In the genomic region with DNA sequence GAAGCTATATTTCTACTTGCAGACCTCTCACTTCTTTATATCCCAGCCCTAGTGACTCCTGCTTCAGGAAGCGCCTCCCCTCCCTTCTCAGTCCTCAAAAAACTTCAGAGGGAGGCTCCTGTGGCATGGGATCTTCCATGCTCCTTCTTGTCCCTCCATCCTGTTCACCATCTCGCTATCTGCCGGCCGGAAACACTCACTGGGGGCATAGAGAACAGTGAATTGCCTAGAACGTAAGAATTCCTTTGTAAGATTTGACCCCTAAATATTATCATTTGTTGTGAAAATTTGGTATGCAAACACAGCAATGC, we compare ENCODE assay signal across 1 cellular context.
TF ChIP-seq lines count a peak whose summit lies in the region.

No MANE protein-coding gene starts in this region.

TF ChIP-seq in H1, 55 proteins besides CTCF, POLR2A, EP300 and RAD21 (continued from another document):
- TF ChIP-seq, protein P1, sequence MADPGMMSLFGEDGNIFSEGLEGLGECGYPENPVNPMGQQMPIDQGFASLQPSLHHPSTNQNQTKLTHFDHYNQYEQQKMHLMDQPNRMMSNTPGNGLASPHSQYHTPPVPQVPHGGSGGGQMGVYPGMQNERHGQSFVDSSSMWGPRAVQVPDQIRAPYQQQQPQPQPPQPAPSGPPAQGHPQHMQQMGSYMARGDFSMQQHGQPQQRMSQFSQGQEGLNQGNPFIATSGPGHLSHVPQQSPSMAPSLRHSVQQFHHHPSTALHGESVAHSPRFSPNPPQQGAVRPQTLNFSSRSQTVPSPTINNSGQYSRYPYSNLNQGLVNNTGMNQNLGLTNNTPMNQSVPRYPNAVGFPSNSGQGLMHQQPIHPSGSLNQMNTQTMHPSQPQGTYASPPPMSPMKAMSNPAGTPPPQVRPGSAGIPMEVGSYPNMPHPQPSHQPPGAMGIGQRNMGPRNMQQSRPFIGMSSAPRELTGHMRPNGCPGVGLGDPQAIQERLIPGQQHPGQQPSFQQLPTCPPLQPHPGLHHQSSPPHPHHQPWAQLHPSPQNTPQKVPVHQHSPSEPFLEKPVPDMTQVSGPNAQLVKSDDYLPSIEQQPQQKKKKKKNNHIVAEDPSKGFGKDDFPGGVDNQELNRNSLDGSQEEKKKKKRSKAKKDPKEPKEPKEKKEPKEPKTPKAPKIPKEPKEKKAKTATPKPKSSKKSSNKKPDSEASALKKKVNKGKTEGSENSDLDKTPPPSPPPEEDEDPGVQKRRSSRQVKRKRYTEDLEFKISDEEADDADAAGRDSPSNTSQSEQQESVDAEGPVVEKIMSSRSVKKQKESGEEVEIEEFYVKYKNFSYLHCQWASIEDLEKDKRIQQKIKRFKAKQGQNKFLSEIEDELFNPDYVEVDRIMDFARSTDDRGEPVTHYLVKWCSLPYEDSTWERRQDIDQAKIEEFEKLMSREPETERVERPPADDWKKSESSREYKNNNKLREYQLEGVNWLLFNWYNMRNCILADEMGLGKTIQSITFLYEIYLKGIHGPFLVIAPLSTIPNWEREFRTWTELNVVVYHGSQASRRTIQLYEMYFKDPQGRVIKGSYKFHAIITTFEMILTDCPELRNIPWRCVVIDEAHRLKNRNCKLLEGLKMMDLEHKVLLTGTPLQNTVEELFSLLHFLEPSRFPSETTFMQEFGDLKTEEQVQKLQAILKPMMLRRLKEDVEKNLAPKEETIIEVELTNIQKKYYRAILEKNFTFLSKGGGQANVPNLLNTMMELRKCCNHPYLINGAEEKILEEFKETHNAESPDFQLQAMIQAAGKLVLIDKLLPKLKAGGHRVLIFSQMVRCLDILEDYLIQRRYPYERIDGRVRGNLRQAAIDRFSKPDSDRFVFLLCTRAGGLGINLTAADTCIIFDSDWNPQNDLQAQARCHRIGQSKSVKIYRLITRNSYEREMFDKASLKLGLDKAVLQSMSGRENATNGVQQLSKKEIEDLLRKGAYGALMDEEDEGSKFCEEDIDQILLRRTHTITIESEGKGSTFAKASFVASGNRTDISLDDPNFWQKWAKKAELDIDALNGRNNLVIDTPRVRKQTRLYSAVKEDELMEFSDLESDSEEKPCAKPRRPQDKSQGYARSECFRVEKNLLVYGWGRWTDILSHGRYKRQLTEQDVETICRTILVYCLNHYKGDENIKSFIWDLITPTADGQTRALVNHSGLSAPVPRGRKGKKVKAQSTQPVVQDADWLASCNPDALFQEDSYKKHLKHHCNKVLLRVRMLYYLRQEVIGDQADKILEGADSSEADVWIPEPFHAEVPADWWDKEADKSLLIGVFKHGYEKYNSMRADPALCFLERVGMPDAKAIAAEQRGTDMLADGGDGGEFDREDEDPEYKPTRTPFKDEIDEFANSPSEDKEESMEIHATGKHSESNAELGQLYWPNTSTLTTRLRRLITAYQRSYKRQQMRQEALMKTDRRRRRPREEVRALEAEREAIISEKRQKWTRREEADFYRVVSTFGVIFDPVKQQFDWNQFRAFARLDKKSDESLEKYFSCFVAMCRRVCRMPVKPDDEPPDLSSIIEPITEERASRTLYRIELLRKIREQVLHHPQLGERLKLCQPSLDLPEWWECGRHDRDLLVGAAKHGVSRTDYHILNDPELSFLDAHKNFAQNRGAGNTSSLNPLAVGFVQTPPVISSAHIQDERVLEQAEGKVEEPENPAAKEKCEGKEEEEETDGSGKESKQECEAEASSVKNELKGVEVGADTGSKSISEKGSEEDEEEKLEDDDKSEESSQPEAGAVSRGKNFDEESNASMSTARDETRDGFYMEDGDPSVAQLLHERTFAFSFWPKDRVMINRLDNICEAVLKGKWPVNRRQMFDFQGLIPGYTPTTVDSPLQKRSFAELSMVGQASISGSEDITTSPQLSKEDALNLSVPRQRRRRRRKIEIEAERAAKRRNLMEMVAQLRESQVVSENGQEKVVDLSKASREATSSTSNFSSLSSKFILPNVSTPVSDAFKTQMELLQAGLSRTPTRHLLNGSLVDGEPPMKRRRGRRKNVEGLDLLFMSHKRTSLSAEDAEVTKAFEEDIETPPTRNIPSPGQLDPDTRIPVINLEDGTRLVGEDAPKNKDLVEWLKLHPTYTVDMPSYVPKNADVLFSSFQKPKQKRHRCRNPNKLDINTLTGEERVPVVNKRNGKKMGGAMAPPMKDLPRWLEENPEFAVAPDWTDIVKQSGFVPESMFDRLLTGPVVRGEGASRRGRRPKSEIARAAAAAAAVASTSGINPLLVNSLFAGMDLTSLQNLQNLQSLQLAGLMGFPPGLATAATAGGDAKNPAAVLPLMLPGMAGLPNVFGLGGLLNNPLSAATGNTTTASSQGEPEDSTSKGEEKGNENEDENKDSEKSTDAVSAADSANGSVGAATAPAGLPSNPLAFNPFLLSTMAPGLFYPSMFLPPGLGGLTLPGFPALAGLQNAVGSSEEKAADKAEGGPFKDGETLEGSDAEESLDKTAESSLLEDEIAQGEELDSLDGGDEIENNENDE (IDR thresholded peaks at IDR 0.05; ENCODE audit: insufficient replicate concordance, low read length): no peak
- TF ChIP-seq SP4 (IDR thresholded peaks at IDR 0.05; ENCODE audit: low read length) (no peak), HDAC2 (IDR thresholded peaks at IDR 0.05; ENCODE audit: borderline replicate concordance in 1 of 2, low read depth in 2 of 2, low read length in 2 of 2) (no peak), ATF2 (IDR thresholded peaks at IDR 0.05; ENCODE audit: low read length) (no peak), ZNF274 (IDR thresholded peaks at IDR 0.05; ENCODE audit: borderline replicate concordance, extremely low read depth, low read length) (no peak)
